Comparison of ENCODE assay signal across 16 cellular contexts in the genomic region with DNA sequence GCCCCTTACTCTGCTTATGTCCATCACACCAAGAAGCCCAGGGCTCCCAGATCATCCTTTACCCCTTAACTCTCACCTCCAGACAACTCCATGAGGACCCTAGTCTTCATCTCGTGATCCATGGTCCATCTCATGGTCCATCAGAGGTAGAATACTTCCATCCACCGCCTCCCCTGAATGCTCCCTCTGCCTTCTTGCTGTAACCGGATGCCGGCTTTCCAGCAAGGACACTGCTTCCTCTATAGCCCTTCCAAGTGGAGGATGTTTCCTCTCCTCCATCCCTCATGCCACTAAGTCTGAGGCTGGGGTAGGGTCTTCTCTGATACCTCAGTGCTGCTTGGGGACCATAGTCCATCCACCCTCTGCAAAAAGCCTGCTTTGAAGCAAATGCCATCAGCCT.
DNase-seq lines count a peak whose midpoint lies in the region; ATAC-seq and TF ChIP-seq lines count a peak whose summit lies in the region.
"Had no signal": no experiment of that assay in that cellular context is flagged by ENCODE, and none has a peak within 500 bp of the region (broad histone marks: within the 10 kb centered on the region; RNA-seq: fewer than 3 reads in every experiment).

No MANE protein-coding gene starts in this region.

- H3K4me2 ChIP-seq in SK-N-SH (peak overlapping the region; percentile 7; the same call in 1 of the 2 replicates), osteoblast (ENCODE audit: insufficient read depth, low read length) (no peak overlapping the region)

- H3K9me3 ChIP-seq in SK-N-SH (no peaks in the 10 kb centered on the region), SJSA1 (replicated peaks) (no peaks in the 10 kb centered on the region), osteoblast (ENCODE audit: low read depth, low read length) (no peaks in the 10 kb centered on the region), WERI-Rb-1 (ENCODE audit: severe bottlenecking) (no peaks in the 10 kb centered on the region), transverse colon (no peaks in the 10 kb centered on the region)
- H3K9me3 ChIP-seq: BE2C, Caco-2 had no signal

- no peak overlapping the region for H3K4me3 Mint-ChIP-seq in endothelial cell (ENCODE audit: unreplicated experiment)
- H3K4me3 Mint-ChIP-seq: CD8-positive, alpha-beta memory T cell; H9; IgD-negative memory B cell had no signal

- H3K27ac ChIP-seq in SK-N-SH (ENCODE audit: low read depth in 2 of 2, low read length in 1 of 2) (peak overlapping the region in 1 of 2 experiments; percentile 80; a peak in 2 of 4 replicates), SJSA1 (peak overlapping the region; percentile 68), osteoblast (ENCODE audit: low read depth, low read length) (peak overlapping the region; percentile 62), WERI-Rb-1 (no peak overlapping the region), transverse colon (no peak overlapping the region)
- H3K27ac ChIP-seq: 22Rv1 had no signal

- H3K27me3 ChIP-seq in SK-N-SH (ENCODE audit: insufficient read depth) (no peaks in the 10 kb centered on the region), SJSA1 (replicated peaks) (no peaks in the 10 kb centered on the region), osteoblast (ENCODE audit: insufficient read depth, low read length) (no peaks in the 10 kb centered on the region), WERI-Rb-1 (ENCODE audit: insufficient read depth, low read depth, severe bottlenecking) (peaks cover 3% of the 10 kb centered on the region), transverse colon (no peaks in the 10 kb centered on the region)
- H3K27me3 ChIP-seq: BE2C had no signal

- H2AFZ ChIP-seq in SK-N-SH (ENCODE audit: low read depth), result no peak overlapping the region
- no peak overlapping the region for H2AFZ ChIP-seq in osteoblast (ENCODE audit: low read length)

- H4K20me1 ChIP-seq in SK-N-SH (ENCODE audit: insufficient read depth), result no peaks in the 10 kb centered on the region
- no peaks in the 10 kb centered on the region for H4K20me1 ChIP-seq in osteoblast (ENCODE audit: insufficient read depth, low read length)

- TF ChIP-seq EP300 in SK-N-SH (IDR thresholded peaks at IDR 0.05; ENCODE audit: borderline replicate concordance in 1 of 2, low read depth in 1 of 2, low read length in 1 of 2) (no peak), transverse colon (IDR thresholded peaks at IDR 0.05; ENCODE audit: low read depth) (no peak)

- in situ Hi-C loops in transverse colon (cut with MboI; ENCODE audit: low pct_ligation_motif_present in 1 of 4, low pct_unique_long_range_greater_than_20kb in 1 of 4, low sequenced_read_pairs in 3 of 4), result no loop called here

- no peak overlapping the region for H3K27ac Mint-ChIP-seq in endothelial cell (ENCODE audit: unreplicated experiment)
- H3K27ac Mint-ChIP-seq: CD8-positive, alpha-beta memory T cell; H9; IgD-negative memory B cell had no signal

- DNase-seq in SK-N-SH, result no peak
- no peak for DNase-seq in SJSA1 (ENCODE audit: low read depth in 1 of 2, low spot score in 2 of 2)
- no peak for DNase-seq in osteoblast (ENCODE audit: insufficient read length, low spot score, missing footprints)
- DNase-seq in WERI-Rb-1, result no peak
- no peak for DNase-seq in endothelial cell (ENCODE audit: low spot score)
- DNase-seq in AG08396 (ENCODE audit: low spot score), result no peak
- no peak for DNase-seq in transverse colon
- DNase-seq: Caco-2; CD8-positive, alpha-beta memory T cell; DND-41; GDM1; H9 had no signal

- no peaks in the 10 kb centered on the region for H3K9me3 Mint-ChIP-seq in endothelial cell (ENCODE audit: unreplicated experiment)
- H3K9me3 Mint-ChIP-seq: CD8-positive, alpha-beta memory T cell; H9; IgD-negative memory B cell had no signal

- H3K36me3 ChIP-seq in SK-N-SH (replicated peaks in 1 of 2; ENCODE audit: control insufficient read depth in 1 of 2, insufficient read depth in 2 of 2, low read length in 1 of 2), result no peaks in the 10 kb centered on the region
- H3K36me3 ChIP-seq in SJSA1, result no peaks in the 10 kb centered on the region
- no peaks in the 10 kb centered on the region for H3K36me3 ChIP-seq in osteoblast (ENCODE audit: insufficient read depth, low read length)
- no peaks in the 10 kb centered on the region for H3K36me3 ChIP-seq in WERI-Rb-1
- H3K36me3 ChIP-seq in transverse colon, result no peaks in the 10 kb centered on the region
- H3K36me3 ChIP-seq: BE2C had no signal

- H3K27me3 Mint-ChIP-seq in endothelial cell (ENCODE audit: unreplicated experiment), result no peaks in the 10 kb centered on the region

- no peaks in the 10 kb centered on the region for H3K36me3 Mint-ChIP-seq in endothelial cell (ENCODE audit: low read depth, unreplicated experiment)
- H3K36me3 Mint-ChIP-seq: CD8-positive, alpha-beta memory T cell; IgD-negative memory B cell had no signal

- H3K9ac ChIP-seq in SK-N-SH, result 0 out of 2 replicates have a peak overlapping the region, but pooled peaks have one; percentile 11

- peaks cover 8% of the 10 kb centered on the region for H3F3A ChIP-seq in SK-N-SH (replicated peaks; ENCODE audit: insufficient read depth)

- CTCF ChIA-PET in SK-N-SH (lab: Yijun Ruan, JAX), result interaction anchor here (1.3 kb wide), 1 partner anchor 8 kb away, joined by 4 read pairs; no protein-coding TSS in a partner anchor

- H3K4me3 ChIP-seq in SK-N-SH (ENCODE audit: low read depth in 2 of 2, low read length in 1 of 2) (no peak overlapping the region), SJSA1 (no peak overlapping the region), osteoblast (ENCODE audit: insufficient read depth, low read length) (no peak overlapping the region), WERI-Rb-1 (ENCODE audit: low read depth, low read length) (no peak overlapping the region), transverse colon (no peak overlapping the region)

- no peaks in the 10 kb centered on the region for H3K9me2 ChIP-seq in SK-N-SH

- no peak; the same call in 2 of the 3 replicates for ATAC-seq in SK-N-SH treated with all-trans-retinoic acid at 6 μM for 48 hours

- no peak for TF ChIP-seq CTCF in SK-N-SH (IDR thresholded peaks at IDR 0.05)
- no peak for TF ChIP-seq CTCF in osteoblast (IDR thresholded peaks at IDR 0.05; ENCODE audit: extremely low read depth, low read depth, low read length)
- no peak for TF ChIP-seq CTCF in WERI-Rb-1 (IDR thresholded peaks at IDR 0.05; ENCODE audit: low read depth, low read length)
- no peak for TF ChIP-seq CTCF in endothelial cell (IDR thresholded peaks at IDR 0.05; ENCODE audit: unreplicated experiment)
- TF ChIP-seq CTCF in transverse colon (IDR thresholded peaks at IDR 0.05), result no peak

- no peak for TF ChIP-seq POLR2A in transverse colon (IDR thresholded peaks at IDR 0.05)

- H3K79me2 ChIP-seq in SK-N-SH (ENCODE audit: insufficient read depth), result no peaks in the 10 kb centered on the region
- no peaks in the 10 kb centered on the region for H3K79me2 ChIP-seq in osteoblast (ENCODE audit: insufficient read depth, low read length)

- intact Hi-C loops in transverse colon (cut with DNase I; ENCODE audit: low total_unique reads), result no loop called here

- WGBS in SK-N-SH (ENCODE audit: low lambda C conversion rate), result 93% methylated on average over 4 of the region's 4 CpGs
- 86 to 89% methylated on average over 2 to 4 of the region's 4 CpGs for WGBS in transverse colon (ENCODE audit: low coverage in 1 of 2), 2 donors

- no peaks in the 10 kb centered on the region for H3K4me1 Mint-ChIP-seq in endothelial cell (ENCODE audit: unreplicated experiment)
- H3K4me1 Mint-ChIP-seq: CD8-positive, alpha-beta memory T cell; H9 had no signal

- POLR2A ChIA-PET in SK-N-SH (lab: Yijun Ruan, JAX), result no interaction called here

- H3K4me1 ChIP-seq in SK-N-SH (ENCODE audit: control insufficient read depth in 1 of 2, insufficient read depth in 2 of 2, low read depth in 1 of 2, low read length in 1 of 2) (peaks cover 8 to 34% of the 10 kb centered on the region in 2 experiments; a peak in 3 of 4 replicates), SJSA1 (replicated peaks) (peaks cover 37% of the 10 kb centered on the region), osteoblast (ENCODE audit: insufficient read depth, low read length) (peaks cover 33% of the 10 kb centered on the region), transverse colon (no peaks in the 10 kb centered on the region)
- H3K4me1 ChIP-seq: Caco-2 had no signal

- no peak for TF ChIP-seq RAD21 in SK-N-SH (IDR thresholded peaks at IDR 0.05; ENCODE audit: low read length)

TF ChIP-seq in SK-N-SH, 30 proteins besides CTCF, POLR2A, EP300 and RAD21 (continues in another document):
- no peak for TF ChIP-seq TCF12 (IDR thresholded peaks at IDR 0.05)
- no peak for TF ChIP-seq SMC3 (IDR thresholded peaks at IDR 0.05; ENCODE audit: low read depth, low read length)
- TF ChIP-seq RCOR1 (IDR thresholded peaks at IDR 0.05; ENCODE audit: low read length), result no peak
- no peak for TF ChIP-seq POLR2AphosphoS5 (IDR thresholded peaks at IDR 0.05; ENCODE audit: low read depth, low read length)

TF ChIP-seq in SK-N-SH treated with all-trans-retinoic acid at 6 μM for 48 hours, 23 proteins besides CTCF, POLR2A, EP300 and RAD21 (continues in another document):
- no peak for TF ChIP-seq SNAI2 (CRISPR knock-in tag; IDR thresholded peaks at IDR 0.05)
- TF ChIP-seq, protein P1, sequence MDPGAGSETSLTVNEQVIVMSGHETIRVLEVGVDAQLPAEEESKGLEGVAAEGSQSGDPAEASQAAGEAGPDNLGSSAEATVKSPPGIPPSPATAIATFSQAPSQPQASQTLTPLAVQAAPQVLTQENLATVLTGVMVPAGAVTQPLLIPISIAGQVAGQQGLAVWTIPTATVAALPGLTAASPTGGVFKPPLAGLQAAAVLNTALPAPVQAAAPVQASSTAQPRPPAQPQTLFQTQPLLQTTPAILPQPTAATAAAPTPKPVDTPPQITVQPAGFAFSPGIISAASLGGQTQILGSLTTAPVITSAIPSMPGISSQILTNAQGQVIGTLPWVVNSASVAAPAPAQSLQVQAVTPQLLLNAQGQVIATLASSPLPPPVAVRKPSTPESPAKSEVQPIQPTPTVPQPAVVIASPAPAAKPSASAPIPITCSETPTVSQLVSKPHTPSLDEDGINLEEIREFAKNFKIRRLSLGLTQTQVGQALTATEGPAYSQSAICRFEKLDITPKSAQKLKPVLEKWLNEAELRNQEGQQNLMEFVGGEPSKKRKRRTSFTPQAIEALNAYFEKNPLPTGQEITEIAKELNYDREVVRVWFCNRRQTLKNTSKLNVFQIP (CRISPR knock-in tag; IDR thresholded peaks at IDR 0.05; ENCODE audit: borderline replicate concordance, low read depth), result no peak
- TF ChIP-seq ISL1 (CRISPR knock-in tag; IDR thresholded peaks at IDR 0.05), result no peak
- TF ChIP-seq GLIS3 (CRISPR knock-in tag; IDR thresholded peaks at IDR 0.05), result no peak
- no peak for TF ChIP-seq ZFP30 (CRISPR knock-in tag; IDR thresholded peaks at IDR 0.05)
- TF ChIP-seq ZFP3 (CRISPR knock-in tag; IDR thresholded peaks at IDR 0.05), result no peak

Comparison
In these comparisons a context has a peak if more than half of its experiments do, and no peak if none do; other contexts are left out.
1. H3K27ac ChIP-seq: peak in SJSA1 (single experiment) and osteoblast (single experiment); none in WERI-Rb-1 (single experiment) and transverse colon (0 of 4).